ENCODE assay signal across 29 cellular contexts in genomic region chr7:135079068-135079467, GRCh38.
DNase-seq lines count a peak whose midpoint lies in the region; ATAC-seq, FAIRE-seq and TF ChIP-seq lines count a peak whose summit lies in the region.
"Had no signal": no experiment of that assay in that cellular context is flagged by ENCODE, and none has a peak within 500 bp of the region (broad histone marks: within the 10 kb centered on the region; RNA-seq: fewer than 3 reads in every experiment).

No MANE protein-coding gene starts in this region.

- intact Hi-C loops in K562 (cut with micrococcal nuclease), result no loop called here

- no peaks in the 10 kb centered on the region for H3K4me1 ChIP-seq in K562 (replicated peaks in 1 of 2; ENCODE audit: control insufficient read depth in 2 of 2, insufficient read depth in 2 of 2, low read length in 2 of 2)
- H3K4me1 ChIP-seq: A549; BE2C; BLaER1; BLaER1 treated with 17β-estradiol and CSF1 and Interleukin-3, amounts not matched to agents 10 nM and 100 nM; Caco-2 had no signal

- in situ Hi-C loops in K562 (cut with MboI), result no loop called here

- CTCF ChIA-PET in K562 (lab: Yijun Ruan, JAX; ENCODE audit: low intra/inter-chr PET ratio), result interaction anchor here (0.6 kb wide), 1 partner anchor 35 kb away, joined by 3 read pairs; no protein-coding TSS in a partner anchor

- FAIRE-seq in A204.1 (lab: Jason Lieb, UNC), result peak; percentile 44
- FAIRE-seq in K562 (lab: Jason Lieb, UNC), result no peak
- no peak for FAIRE-seq in GM12892 (lab: Jason Lieb, UNC)
- FAIRE-seq: A549, D721Med had no signal

- no peak overlapping the region for H2AFZ ChIP-seq in K562 (ENCODE audit: low read depth, low read length)

- no peaks in the 10 kb centered on the region for H3K9me1 ChIP-seq in K562 (ENCODE audit: control insufficient read depth, insufficient read depth, low read length)

- no peak for TF ChIP-seq POLR2A in K562 (conservative IDR thresholded peaks at IDR 0.05)
- no peak for TF ChIP-seq POLR2A in GM12892 (IDR thresholded peaks at IDR 0.05; ENCODE audit: low read depth, low read length)

- no peak overlapping the region for H3K9ac ChIP-seq in K562 (ENCODE audit: insufficient read depth in 1 of 2, low read depth in 2 of 2, low read length in 2 of 2)
- H3K9ac ChIP-seq: BLaER1; BLaER1 treated with 17β-estradiol and CSF1 and Interleukin-3, amounts not matched to agents 10 nM and 100 nM had no signal

- TF ChIP-seq CTCF in K562 (IDR thresholded peaks at IDR 0.05 in 2 of 3, conservative IDR thresholded peaks at IDR 0.05 in 1 of 3; ENCODE audit: insufficient read depth in 2 of 3, low read depth in 1 of 3, low read length in 3 of 3), result no peak

- H3K4me3 ChIP-seq in K562, result no peak overlapping the region
- H3K4me3 ChIP-seq: A549; BLaER1; BLaER1 treated with 17β-estradiol and CSF1 and Interleukin-3, amounts not matched to agents 10 nM and 100 nM had no signal

- no peaks in the 10 kb centered on the region for H4K20me1 ChIP-seq in K562 (replicated peaks; ENCODE audit: control insufficient read depth, insufficient read depth, low read length)
- H4K20me1 ChIP-seq: BLaER1; BLaER1 treated with 17β-estradiol and CSF1 and Interleukin-3, amounts not matched to agents 10 nM and 100 nM had no signal

- DNase-seq in K562 (ENCODE audit: extremely low read depth in 1 of 4, low spot score in 3 of 4) (no peak), GM12892 (ENCODE audit: insufficient read length) (no peak), C1 segment of cervical spinal cord (lab: John Stamatoyannopoulos, UW) (no peak)
- DNase-seq: 8988T; ACHN; AML-193; BE2C; Caco-2; Calu3; CD4-positive, alpha-beta memory T cell; CD4-positive, alpha-beta T cell; CD4-positive, CD25-positive, alpha-beta regulatory T cell; CD8-positive, alpha-beta memory T cell; CD8-positive, alpha-beta T cell; COR-L47; DMS 273 treated with DMSO at 0.1 percent for 48 hours; DMS153; DMS53; DMS79; DMS79 treated with DMSO at 0.1 percent for 48 hours; DND-41; EL had no signal

- TF ChIP-seq EP300 in K562 (IDR thresholded peaks at IDR 0.05; ENCODE audit: low read length), result no peak

- H3K36me3 ChIP-seq in K562 (ENCODE audit: control insufficient read depth, insufficient read depth, low read length), result no peaks in the 10 kb centered on the region
- H3K36me3 ChIP-seq: BE2C; BLaER1; BLaER1 treated with 17β-estradiol and CSF1 and Interleukin-3, amounts not matched to agents 10 nM and 100 nM had no signal

- H3K27me3 ChIP-seq in K562 (ENCODE audit: control insufficient read depth in 2 of 2, insufficient read depth in 2 of 2, low read length in 2 of 2), result no peaks in the 10 kb centered on the region
- H3K27me3 ChIP-seq: BLaER1; BLaER1 treated with 17β-estradiol and CSF1 and Interleukin-3, amounts not matched to agents 10 nM and 100 nM had no signal

- TF ChIP-seq RAD21 in K562 (CRISPR knock-in tag; conservative IDR thresholded peaks at IDR 0.05 in 1 of 2, IDR thresholded peaks at IDR 0.05 in 1 of 2), result no peak

- H3K27ac ChIP-seq in K562 (ENCODE audit: extremely low read depth, low read depth, low read length), result no peak overlapping the region
- H3K27ac ChIP-seq: 22Rv1; A549; BLaER1; BLaER1 treated with 17β-estradiol and CSF1 and Interleukin-3, amounts not matched to agents 10 nM and 100 nM; C4-2B had no signal

- no peaks in the 10 kb centered on the region for H3K79me2 ChIP-seq in K562 (ENCODE audit: control insufficient read depth, insufficient read depth, low read length)

- no peak overlapping the region for H3K4me2 ChIP-seq in K562 (ENCODE audit: insufficient read depth, low read length)
- H3K4me2 ChIP-seq: A549; BLaER1; BLaER1 treated with 17β-estradiol and CSF1 and Interleukin-3, amounts not matched to agents 10 nM and 100 nM had no signal

- no TSS peak for BruUV-seq in K562 (replicated peaks; lab: Mats Ljungman, UMichigan)

- no peak for ATAC-seq in K562
- ATAC-seq: A549; CD8-positive, alpha-beta T cell had no signal

- POLR2A ChIA-PET in K562 (lab: Yijun Ruan, JAX), result no interaction called here

- H3K9me3 ChIP-seq in K562 (replicated peaks; ENCODE audit: control insufficient read depth, insufficient read depth, low read depth, low read length), result no peaks in the 10 kb centered on the region
- H3K9me3 ChIP-seq: A549; BE2C; BLaER1; BLaER1 treated with 17β-estradiol and CSF1 and Interleukin-3, amounts not matched to agents 10 nM and 100 nM; Caco-2 had no signal

TF ChIP-seq in K562, 482 proteins besides CTCF, POLR2A, EP300 and RAD21:
- no peak for TF ChIP-seq CEBPG (CRISPR knock-in tag; IDR thresholded peaks at IDR 0.05)
- TF ChIP-seq CEBPG (tag; conservative IDR thresholded peaks at IDR 0.05 in 1 of 2, IDR thresholded peaks at IDR 0.05 in 1 of 2), result peak; percentile 64 to 90
- TF ChIP-seq ZNF318 (IDR thresholded peaks at IDR 0.05; ENCODE audit: borderline replicate concordance in 1 of 2, low read depth in 1 of 2), result no peak
- TF ChIP-seq HNRNPH1 (optimal IDR thresholded peaks at IDR 0.05; ENCODE audit: low read depth, low read length), result no peak
- 0 out of 2 replicates have a peak, but pooled peaks have one; percentile 21 for TF ChIP-seq IRF9 (tag; IDR thresholded peaks at IDR 0.05)
- TF ChIP-seq CEBPB (tag; IDR thresholded peaks at IDR 0.05), result peak; percentile 69
- TF ChIP-seq TRIM24 (IDR thresholded peaks at IDR 0.05), result peak in 1 of 2 experiments; percentile 34; a peak in 1 of 4 replicates
TF ChIP-seq in K562: peak in this region for 4.
